In the genomic region with DNA sequence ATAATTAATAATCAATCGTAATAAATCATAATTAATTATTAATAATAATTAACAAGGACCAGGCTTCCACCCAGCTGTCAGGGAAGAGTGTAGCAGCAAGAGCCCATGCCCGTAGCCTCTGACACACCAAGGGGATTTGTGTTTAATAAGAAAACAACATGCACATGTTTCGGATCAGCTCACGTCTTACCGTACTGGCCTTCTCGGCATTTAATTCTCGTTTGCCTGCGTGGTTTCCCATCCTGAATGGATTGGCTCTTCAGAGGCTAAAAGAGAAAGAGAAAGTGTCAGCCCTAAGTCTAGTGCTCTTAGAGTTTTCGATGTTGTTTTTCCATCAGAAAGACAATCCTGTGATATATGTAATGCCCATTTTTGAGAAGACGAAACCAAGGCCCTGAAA, we compare ENCODE assay signal across 10 cellular contexts. TPM values are rescaled to one million over a fixed set of nuclear protein-coding genes. Genes with fewer than 3 reads are reported as not detected.
DNase-seq lines count a peak whose midpoint lies in the region; ATAC-seq and TF ChIP-seq lines count a peak whose summit lies in the region.
"Had no signal": no experiment of that assay in that cellular context is flagged by ENCODE, and none has a peak within 500 bp of the region (broad histone marks: within the 10 kb centered on the region; RNA-seq: fewer than 3 reads in every experiment).

No MANE protein-coding gene starts in this region.

- H3K4me3 Mint-ChIP-seq in CD4-positive, alpha-beta T cell = peak overlapping the region; percentile 80
- peak overlapping the region in 1 of 3 experiments; percentile 13 for H3K4me3 Mint-ChIP-seq in nephron
- H3K4me3 Mint-ChIP-seq: H9 had no signal

- POLR2A ChIA-PET in CD4-positive, alpha-beta T cell (lab: Charles Lee) = interaction anchor here (1.3 to 4.3 kb wide), 9 partner anchors 9 to 43 kb away, joined by 3 to 33 read pairs (median 8); a partner anchor contains a TSS

- H3K36me3 ChIP-seq in adipocyte (ENCODE audit: control insufficient read depth, insufficient read depth, low read length, severe bottlenecking) = no peaks in the 10 kb centered on the region
- H3K36me3 ChIP-seq: cardiac muscle cell had no signal

- H3K4me1 ChIP-seq in adipocyte (ENCODE audit: control insufficient read depth, insufficient read depth, low read length) = peaks cover 84% of the 10 kb centered on the region

- H3K27me3 ChIP-seq in CD4-positive, alpha-beta T cell (ENCODE audit: control insufficient read depth, insufficient read depth, low read length) = no peaks in the 10 kb centered on the region
- no peaks in the 10 kb centered on the region for H3K27me3 ChIP-seq in HL-60 (ENCODE audit: insufficient read depth, poor library complexity, severe bottlenecking)
- H3K27me3 ChIP-seq in adipocyte (replicated peaks; ENCODE audit: control insufficient read depth, insufficient read depth, low read length) = no peaks in the 10 kb centered on the region

- intact Hi-C loops in CD4-positive, alpha-beta T cell (cut with DNase I, micrococcal nuclease) = loop anchor here in 1 of 2 experiments (5.0 kb wide), 1 partner anchor 37 kb away; no protein-coding TSS in a partner anchor

- no peaks in the 10 kb centered on the region for H3K9me3 Mint-ChIP-seq in CD4-positive, alpha-beta T cell
- no peaks in the 10 kb centered on the region for H3K9me3 Mint-ChIP-seq in nephron
- H3K9me3 Mint-ChIP-seq: H9 had no signal

- peaks cover 60% of the 10 kb centered on the region for H3K36me3 Mint-ChIP-seq in CD4-positive, alpha-beta T cell (ENCODE audit: low read depth)
- no peaks in the 10 kb centered on the region for H3K36me3 Mint-ChIP-seq in nephron (ENCODE audit: low read depth)

- CTCF ChIA-PET in CD4-positive, alpha-beta T cell (lab: Charles Lee) = interaction anchor here (3.4 kb wide), 1 partner anchor 43 kb away, joined by 14 read pairs; no protein-coding TSS in a partner anchor

- H3K9ac ChIP-seq in adipocyte (ENCODE audit: low read length) = peak overlapping the region; percentile 88

- no peak for ATAC-seq in CD4-positive, alpha-beta T cell (ENCODE audit: poor library complexity)
- ATAC-seq in HG02981 (IDR thresholded peaks at IDR 0.05; ENCODE audit: unreplicated experiment) (no peak), GM19463 (IDR thresholded peaks at IDR 0.05; ENCODE audit: unreplicated experiment) (no peak)
- ATAC-seq: stimulated activated naive B cell treated with anti-CD40 and anti-IgM and Interleukin-4, amounts not matched to agents 10 μg/mL and 1 μg/mL and 100 μg/mL, for 72 hours had no signal

- H3K9me3 ChIP-seq in CD4-positive, alpha-beta T cell (ENCODE audit: control insufficient read depth, low read length) = no peaks in the 10 kb centered on the region
- H3K9me3 ChIP-seq in adipocyte (ENCODE audit: control insufficient read depth, low read length) = no peaks in the 10 kb centered on the region

- TF ChIP-seq CTCF in CD4-positive, alpha-beta T cell (IDR thresholded peaks at IDR 0.05) = no peak
- no peak for TF ChIP-seq CTCF in HL-60 (IDR thresholded peaks at IDR 0.05; ENCODE audit: insufficient read depth, low read length)
- TF ChIP-seq CTCF in nephron (IDR thresholded peaks at IDR 0.05; ENCODE audit: unreplicated experiment in 3 of 3) = no peak

- DNase-seq in CD4-positive, alpha-beta T cell = no peak
- DNase-seq in HL-60 (ENCODE audit: low read depth in 1 of 2, low spot score in 1 of 2) (no peak), adipocyte (ENCODE audit: low read depth) (no peak), NCI-H526 (lab: John Stamatoyannopoulos, UW) (no peak)
- DNase-seq: H9; stimulated activated naive B cell treated with anti-CD40 and anti-IgM and Interleukin-4, amounts not matched to agents 10 μg/mL and 1 μg/mL and 100 μg/mL, for 72 hours had no signal

- no peak overlapping the region for H3K4me3 ChIP-seq in HL-60 (replicated peaks; ENCODE audit: insufficient read depth, low read length)
- peak overlapping the region; percentile 55 for H3K4me3 ChIP-seq in adipocyte (ENCODE audit: low read length)
- H3K4me3 ChIP-seq: cardiac muscle cell had no signal

- no peaks in the 10 kb centered on the region for H3K27me3 Mint-ChIP-seq in CD4-positive, alpha-beta T cell
- no peaks in the 10 kb centered on the region for H3K27me3 Mint-ChIP-seq in nephron (ENCODE audit: low read depth)
- H3K27me3 Mint-ChIP-seq: stimulated activated naive B cell treated with anti-CD40 and anti-IgM and Interleukin-4, amounts not matched to agents 10 μg/mL and 1 μg/mL and 100 μg/mL, for 72 hours had no signal

- H3K4me1 Mint-ChIP-seq in CD4-positive, alpha-beta T cell (ENCODE audit: low read depth) = peaks cover 96% of the 10 kb centered on the region
- peaks cover 93% of the 10 kb centered on the region for H3K4me1 Mint-ChIP-seq in nephron

- no peak overlapping the region for H3K27ac ChIP-seq in CD4-positive, alpha-beta T cell (ENCODE audit: low read depth, low read length)
- H3K27ac ChIP-seq in HL-60 (replicated peaks) = peak overlapping the region; percentile 56
- H3K27ac ChIP-seq: cardiac muscle cell had no signal

- peak overlapping the region; percentile 97 for H3K27ac Mint-ChIP-seq in CD4-positive, alpha-beta T cell
- H3K27ac Mint-ChIP-seq in nephron = peak overlapping the region; percentile 83 to 100 (median 97)
- H3K27ac Mint-ChIP-seq: H9; stimulated activated naive B cell treated with anti-CD40 and anti-IgM and Interleukin-4, amounts not matched to agents 10 μg/mL and 1 μg/mL and 100 μg/mL, for 72 hours had no signal

RNA-seq across cellular contexts. Expression of a gene that starts 27.6 kb away (rescaled TPM):
- total RNA-seq in CD4-positive, alpha-beta T cell = 10 to 100 TPM; 75.4 to 79.2 TPM
